In genomic region chr11:123304828-123305530, GRCh38 we compare ENCODE assay signal across 15 cellular contexts.
DNase-seq lines count a peak whose midpoint lies in the region; ATAC-seq and TF ChIP-seq lines count a peak whose summit lies in the region.
"Had no signal": no experiment of that assay in that cellular context is flagged by ENCODE, and none has a peak within 500 bp of the region (broad histone marks: within the 10 kb centered on the region; RNA-seq: fewer than 3 reads in every experiment).

No MANE protein-coding gene starts in this region.

- intact Hi-C loops in left ventricle myocardium superior (cut with micrococcal nuclease) (loop anchor here (5.0 to 10.0 kb wide), 2 partner anchors 60 to 172 kb away; no protein-coding TSS in a partner anchor), cardiac septum (cut with DNase I) (no loop called here), transverse colon (cut with DNase I; ENCODE audit: low total_unique reads) (loop anchor here (5.0 kb wide), 1 partner anchor 172 kb away; no protein-coding TSS in a partner anchor)

- H3K36me3 ChIP-seq in transverse colon, result no peaks in the 10 kb centered on the region
- H3K36me3 ChIP-seq: breast epithelium had no signal

- in situ Hi-C loops in astrocyte of the cerebellum (cut with HindIII; ENCODE audit: low sequenced_read_pairs) (no loop called here), transverse colon (cut with MboI; ENCODE audit: low pct_ligation_motif_present in 1 of 4, low pct_unique_long_range_greater_than_20kb in 1 of 4, low sequenced_read_pairs in 3 of 4) (loop anchor here (5.0 to 25.0 kb wide), 3 partner anchors 172 to 182 kb away; no protein-coding TSS in a partner anchor)

- H3K9me3 Mint-ChIP-seq in type B pancreatic cell, result no peaks in the 10 kb centered on the region
- H3K9me3 Mint-ChIP-seq: IgD-negative memory B cell, immature natural killer cell had no signal

- no peak for TF ChIP-seq EP300 in transverse colon (IDR thresholded peaks at IDR 0.05; ENCODE audit: low read depth)

- H3K27me3 Mint-ChIP-seq in type B pancreatic cell, result peaks cover 49% of the 10 kb centered on the region

- no peak for TF ChIP-seq POLR2A in transverse colon (IDR thresholded peaks at IDR 0.05)

- H3K4me1 Mint-ChIP-seq in type B pancreatic cell (ENCODE audit: unreplicated experiment), result peaks cover 11% of the 10 kb centered on the region

- DNase-seq in left ventricle myocardium superior (no peak), cardiac septum (ENCODE audit: low spot score) (no peak), NCI-H1105 (lab: John Stamatoyannopoulos, UW) (peak; percentile 75), astrocyte of the cerebellum (ENCODE audit: low read depth) (no peak), type B pancreatic cell (ENCODE audit: extremely low spot score, unreplicated experiment) (no peak), transverse colon (no peak), globus pallidus (ENCODE audit: low spot score) (no peak)
- DNase-seq in stimulated activated CD4-positive, alpha-beta T cell treated with anti-CD3 and anti-CD28 coated beads, Interleukin-12 subunit alpha, Interleukin-12 subunit beta, amount 100 ng/mL, for 4 hours, result no peak
- DNase-seq: DMS153; immature natural killer cell; NCI-H1694; NK-92 treated with Interleukin-12 subunit alpha and Interleukin-12 subunit beta, amount 100 ng/mL, for 24 hours had no signal

- no peaks in the 10 kb centered on the region for H3K9me3 ChIP-seq in transverse colon
- H3K9me3 ChIP-seq: breast epithelium had no signal

- H3K36me3 Mint-ChIP-seq in type B pancreatic cell, result no peaks in the 10 kb centered on the region
- H3K36me3 Mint-ChIP-seq: immature natural killer cell had no signal

- H3K4me1 ChIP-seq in transverse colon, result peaks cover 8 to 17% (median 10%) of the 10 kb centered on the region in 4 donors

- no peak overlapping the region for H3K27ac Mint-ChIP-seq in type B pancreatic cell
- H3K27ac Mint-ChIP-seq: IgD-negative memory B cell, immature natural killer cell had no signal

- ATAC-seq in left ventricle myocardium superior, result peak; percentile 29

- WGBS in transverse colon (ENCODE audit: low coverage in 1 of 2), 2 donors, result 72 to 75% methylated on average over 2 to 9 of the region's 9 CpGs

- H3K4me3 ChIP-seq in astrocyte of the cerebellum (ENCODE audit: low read depth, low read length), result no peak overlapping the region
- H3K4me3 ChIP-seq in transverse colon, result no peak overlapping the region
- H3K4me3 ChIP-seq: breast epithelium, skin epidermis had no signal

- peaks cover 25% of the 10 kb centered on the region for H3K27me3 ChIP-seq in transverse colon
- H3K27me3 ChIP-seq: breast epithelium had no signal

- peak; percentile 10 for TF ChIP-seq CTCF in astrocyte of the cerebellum (IDR thresholded peaks at IDR 0.05; ENCODE audit: low read depth, low read length, missing control alignments)
- peak; percentile 30 for TF ChIP-seq CTCF in type B pancreatic cell (conservative IDR thresholded peaks at IDR 0.05)
- no peak for TF ChIP-seq CTCF in transverse colon (IDR thresholded peaks at IDR 0.05)

- no peak overlapping the region for H3K4me3 Mint-ChIP-seq in type B pancreatic cell

- no peak overlapping the region for H3K27ac ChIP-seq in transverse colon
- H3K27ac ChIP-seq: breast epithelium, skin epidermis had no signal

Comparison
In these comparisons a context has a peak if more than half of its experiments do, and no peak if none do; other contexts are left out.
1. CTCF ChIP-seq: peak in astrocyte of the cerebellum (single experiment) and type B pancreatic cell (single experiment); none in transverse colon (0 of 5).